8 cellular contexts compared by ENCODE assay signal in the genomic region with DNA sequence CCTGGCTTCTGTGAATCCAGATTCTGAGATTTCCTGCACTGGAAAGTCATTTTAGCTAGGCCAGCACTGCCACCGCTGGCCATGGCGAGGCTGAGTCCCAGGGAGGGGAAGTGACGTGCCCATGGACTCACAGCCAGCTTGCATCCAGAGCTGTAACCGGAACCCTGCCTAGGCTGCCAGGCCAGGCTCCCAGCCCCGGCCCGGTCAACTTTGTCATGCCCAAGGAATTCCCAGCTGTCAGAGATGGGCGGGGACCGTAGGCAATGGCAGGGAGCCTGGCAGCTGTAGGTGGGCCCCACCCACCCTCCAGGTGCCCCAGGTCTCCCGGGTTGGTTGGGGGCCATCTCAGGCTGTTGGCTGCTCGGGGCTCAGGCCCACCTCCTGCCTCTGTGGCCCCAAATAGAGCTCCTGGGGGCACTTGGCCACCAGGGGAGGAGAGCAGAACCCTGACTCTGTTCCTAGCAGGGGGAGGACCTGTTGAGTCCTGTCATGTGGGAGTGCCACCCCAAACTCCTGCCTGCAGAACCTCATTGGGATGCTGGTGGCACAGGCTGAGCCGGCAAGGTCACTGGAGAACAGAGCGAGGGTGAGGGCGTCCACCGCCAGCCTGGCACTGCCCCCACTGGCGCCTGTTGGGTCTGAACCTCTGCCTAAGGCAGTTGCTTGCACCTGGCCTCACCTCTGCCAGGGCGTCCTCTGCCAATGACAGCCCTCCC. TPM values are rescaled to one million over a fixed set of nuclear protein-coding genes. Genes with fewer than 3 reads are reported as not detected.
DNase-seq lines count a peak whose midpoint lies in the region; FAIRE-seq and TF ChIP-seq lines count a peak whose summit lies in the region.

No MANE protein-coding gene starts in this region.

- TF ChIP-seq EP300 in H1 (IDR thresholded peaks at IDR 0.05; ENCODE audit: borderline replicate concordance in 1 of 2, low read depth in 2 of 2, low read length in 2 of 2), result no peak

- no peak overlapping the region for H3K23ac ChIP-seq in H1 (ENCODE audit: insufficient read length)

- no peak overlapping the region for H3K18ac ChIP-seq in H1 (ENCODE audit: extremely low read depth, low read length)

- no peak overlapping the region for H2BK120ac ChIP-seq in H1 (replicated peaks; ENCODE audit: low read depth, low read length)

- FAIRE-seq in H1 (lab: Jason Lieb, UNC), result no peak

- TF ChIP-seq POLR2A in H1 (IDR thresholded peaks at IDR 0.05; ENCODE audit: control extremely low read depth in 1 of 2, low read depth in 2 of 2, low read length in 2 of 2) (no peak), testis (IDR thresholded peaks at IDR 0.05) (no peak)

- H3K4me3 Mint-ChIP-seq in nephron, result no peak overlapping the region

- H3K23me2 ChIP-seq in H1 (ENCODE audit: low read depth, low read length), result no peaks in the 10 kb centered on the region

- TF ChIP-seq RAD21 in H1 (IDR thresholded peaks at IDR 0.05 in 1 of 2, conservative IDR thresholded peaks at IDR 0.05 in 1 of 2; ENCODE audit: low read depth in 2 of 2, low read length in 2 of 2), result peak; percentile 14 to 32; a peak in 3 of 4 replicates

- peaks cover 20% of the 10 kb centered on the region for H3K27me3 Mint-ChIP-seq in nephron (ENCODE audit: low read depth)

- H3K14ac ChIP-seq in H1 (ENCODE audit: insufficient read length), result no peak overlapping the region

- H3K36me3 ChIP-seq in H1 (ENCODE audit: control insufficient read depth in 2 of 4, insufficient read depth in 4 of 4, low read length in 3 of 4) (no peaks in the 10 kb centered on the region), testis (ENCODE audit: low read depth, missing control alignments) (no peaks in the 10 kb centered on the region)
- H3K36me3 ChIP-seq in effector memory CD4-positive, alpha-beta T cell (ENCODE audit: control insufficient read depth, insufficient read depth, low read length), result no peaks in the 10 kb centered on the region

- H3K9me3 Mint-ChIP-seq in nephron, result no peaks in the 10 kb centered on the region

- CTCF ChIA-PET in H1 (lab: Charles Lee; ENCODE audit: partially characterized antibody), result interaction anchor here (0.6 to 16.3 kb wide), 21 partner anchors 12 to 785 kb away, joined by 3 to 336 read pairs (median 10); partner anchors contain the start of gene FOXO6

- H3K56ac ChIP-seq in H1 (replicated peaks; ENCODE audit: insufficient read length, low read depth, low read length), result no peak overlapping the region

- no peaks in the 10 kb centered on the region for H3K36me3 Mint-ChIP-seq in nephron (ENCODE audit: low read depth)

- no peak overlapping the region for H2AFZ ChIP-seq in H1 (ENCODE audit: low read length)

- no peak overlapping the region for H4K91ac ChIP-seq in H1 (replicated peaks; ENCODE audit: insufficient read length, low read length)

- peak overlapping the region in 2 of 3 experiments; percentile 18 to 73 for H3K27ac Mint-ChIP-seq in nephron

- no peaks in the 10 kb centered on the region for H3K27me3 ChIP-seq in H1 (replicated peaks in 1 of 4; ENCODE audit: control insufficient read depth in 3 of 4, extremely low read depth in 1 of 4, insufficient read depth in 3 of 4, low read length in 3 of 4)
- H3K27me3 ChIP-seq in effector memory CD4-positive, alpha-beta T cell (replicated peaks; ENCODE audit: control insufficient read depth, insufficient read depth, low read length, poor library complexity, severe bottlenecking), result no peaks in the 10 kb centered on the region
- no peaks in the 10 kb centered on the region for H3K27me3 ChIP-seq in testis

- no peak overlapping the region for H4K8ac ChIP-seq in H1 (ENCODE audit: extremely low read depth, insufficient read depth, low read length)

- no peak overlapping the region for H3K4me2 ChIP-seq in H1 (ENCODE audit: insufficient read depth in 1 of 2, low read depth in 2 of 2, low read length in 2 of 2)

- no peak overlapping the region for H2BK12ac ChIP-seq in H1 (ENCODE audit: low read depth, low read length)

- H3K4ac ChIP-seq in H1 (replicated peaks; ENCODE audit: insufficient read length, low read depth, low read length), result no peak overlapping the region

- no peaks in the 10 kb centered on the region for H3K79me2 ChIP-seq in H1 (ENCODE audit: control insufficient read depth in 1 of 2, insufficient read depth in 2 of 2, low read length in 2 of 2)

- no peak for TF ChIP-seq CTCF in H1 (IDR thresholded peaks at IDR 0.05; ENCODE audit: control extremely low read depth in 1 of 3, insufficient read depth in 1 of 3, low read depth in 1 of 3, low read length in 3 of 3)
- TF ChIP-seq CTCF in nephron (IDR thresholded peaks at IDR 0.05; ENCODE audit: unreplicated experiment in 3 of 3), result no peak
- TF ChIP-seq CTCF in testis (IDR thresholded peaks at IDR 0.05), result no peak

- 73% methylated on average over 16 of the region's 16 CpGs; no CpG with 5 or more reads in 1 of the 2 experiments for WGBS in H1 (ENCODE audit: extremely low coverage in 1 of 2, insufficient coverage in 1 of 2, insufficient read length in 1 of 2, insufficient replicate concordance in 2 of 2, low coverage in 1 of 2, low lambda C conversion rate in 2 of 2, missing lambda C conversion rate in 1 of 2), 2 experiments
- WGBS in testis, 2 donors, result 63 to 73% methylated on average over 7 to 14 of the region's 16 CpGs

- H3K9ac ChIP-seq in H1 (replicated peaks in 1 of 4; ENCODE audit: extremely low read depth in 1 of 4, low read depth in 3 of 4, low read length in 3 of 4), result no peak overlapping the region

- no peak overlapping the region for H2BK5ac ChIP-seq in H1 (ENCODE audit: low read depth, low read length)

- H3K9me3 ChIP-seq in H1 (ENCODE audit: insufficient read depth in 2 of 2, low read depth in 1 of 2, low read length in 1 of 2) (no peaks in the 10 kb centered on the region), testis (no peaks in the 10 kb centered on the region)
- H3K9me3 ChIP-seq in effector memory CD4-positive, alpha-beta T cell (ENCODE audit: control insufficient read depth, low read length), result no peaks in the 10 kb centered on the region

- intact Hi-C loops in testis (cut with DNase I; ENCODE audit: low total_unique reads), result loop anchor here (5.0 kb wide), 1 partner anchor 137 kb away; no protein-coding TSS in a partner anchor

- no peaks in the 10 kb centered on the region for H4K20me1 ChIP-seq in H1 (replicated peaks in 1 of 2; ENCODE audit: control insufficient read depth in 1 of 2, insufficient read depth in 2 of 2, low read length in 2 of 2)

- H4K5ac ChIP-seq in H1 (ENCODE audit: insufficient read length, low read depth, low read length), result no peak overlapping the region

- H3K27ac ChIP-seq in H1 (ENCODE audit: low read depth, low read length) (no peak overlapping the region), testis (no peak overlapping the region)
- H3K27ac ChIP-seq in effector memory CD4-positive, alpha-beta T cell (ENCODE audit: insufficient read depth, low read length, poor library complexity, severe bottlenecking), result no peak overlapping the region

- H3K4me1 Mint-ChIP-seq in nephron, result peaks cover 54% of the 10 kb centered on the region

- no peak overlapping the region for H2AK5ac ChIP-seq in H1 (ENCODE audit: low read depth, low read length)

- peak overlapping the region; percentile 46; the same call in 1 of the 2 replicates for H2BK15ac ChIP-seq in H1 (ENCODE audit: low read length)

- H3K79me1 ChIP-seq in H1 (ENCODE audit: low read depth, low read length), result no peaks in the 10 kb centered on the region

- H2BK20ac ChIP-seq in H1 (ENCODE audit: low read length), result no peak overlapping the region

- peaks cover 0 to 7% (median under 1%) of the 10 kb centered on the region in 4 experiments; a peak in 3 of 7 replicates for H3K4me1 ChIP-seq in H1 (replicated peaks in 1 of 4; ENCODE audit: control insufficient read depth in 3 of 4, insufficient read depth in 4 of 4, low read length in 3 of 4)
- no peaks in the 10 kb centered on the region for H3K4me1 ChIP-seq in effector memory CD4-positive, alpha-beta T cell (ENCODE audit: control insufficient read depth, insufficient read depth, low read length, poor library complexity, severe bottlenecking)
- no peaks in the 10 kb centered on the region for H3K4me1 ChIP-seq in testis

- H3K4me3 ChIP-seq in H1 (ENCODE audit: extremely low read depth in 1 of 4, insufficient read depth in 2 of 4, low read depth in 3 of 4, low read length in 4 of 4) (no peak overlapping the region), testis (no peak overlapping the region)
- H3K4me3 ChIP-seq in effector memory CD4-positive, alpha-beta T cell (ENCODE audit: insufficient read depth, low read depth, low read length, poor library complexity, severe bottlenecking), result no peak overlapping the region

- peak; percentile 96 for DNase-seq in COLO668 (lab: John Stamatoyannopoulos, UW; ENCODE audit: unreplicated experiment)
- DNase-seq in NCI-H446 (lab: John Stamatoyannopoulos, UW), result peak; percentile 70 to 88
- no peak for DNase-seq in H1 (ENCODE audit: low read depth in 1 of 2, low spot score in 2 of 2)
- no peak for DNase-seq in effector memory CD4-positive, alpha-beta T cell
- no peak for DNase-seq in testis
- no peak for DNase-seq in cerebellar cortex (ENCODE audit: low spot score)
- no peak for DNase-seq in HuH-7 (ENCODE audit: low spot score)

- POLR2A ChIA-PET in H1 (lab: Charles Lee; ENCODE audit: partially characterized antibody), result interaction anchor here (1.6 to 2.2 kb wide), 2 partner anchors 37 to 87 kb away, joined by 3 to 8 read pairs; no protein-coding TSS in a partner anchor

TF ChIP-seq in H1, 55 proteins besides CTCF, POLR2A, EP300 and RAD21 (continues in another document):
- TF ChIP-seq CBX8 (IDR thresholded peaks at IDR 0.05; ENCODE audit: borderline replicate concordance, low read depth, low read length), result no peak
- TF ChIP-seq SP4 (IDR thresholded peaks at IDR 0.05; ENCODE audit: low read length), result no peak
- TF ChIP-seq NRF1 (IDR thresholded peaks at IDR 0.05; ENCODE audit: low read depth, low read length), result no peak
- no peak for TF ChIP-seq CTBP2 (IDR thresholded peaks at IDR 0.05; ENCODE audit: borderline replicate concordance, insufficient read depth, insufficient read length, low read length)
- TF ChIP-seq NANOG (IDR thresholded peaks at IDR 0.05; ENCODE audit: insufficient read depth, low read depth, low read length, poor library complexity, severe bottlenecking), result no peak
- no peak for TF ChIP-seq POLR2AphosphoS5 (IDR thresholded peaks at IDR 0.05; ENCODE audit: low read depth, low read length)
- TF ChIP-seq POU5F1 (IDR thresholded peaks at IDR 0.05; ENCODE audit: low read depth, low read length), result no peak

RNA-seq across cellular contexts. Expression of gene FOXO6, which starts 57.8 kb away (rescaled TPM):
- 3.0 and 3.8 TPM in 2 replicates for total RNA-seq in H1 (2021; fragmentation: NEBNext Ultra II Directional; extraction: Animal tissue kit (Norgen Biotek cat#: 25700))
- polyA plus RNA-seq in H1 (2011; rRNA removed), result 0.59 and 1.2 TPM in 2 replicates
- polyA plus RNA-seq in H1 (2011; cell fraction: cytosol; rRNA removed), result 0.52 TPM
- 1.8 TPM for polyA plus RNA-seq in H1 (2011; cell fraction: nucleus; rRNA removed)
- 2.2 to 4.1 TPM (median 3.4 TPM) in 4 replicates for polyA plus RNA-seq in H1 (2012, experiment 1 of 2)
- polyA plus RNA-seq in H1 (2012, experiment 2 of 2), result 1.4 TPM
- polyA plus RNA-seq in H1 (2013, experiment 1 of 2), result 1.9 TPM
- 1.8 TPM for polyA plus RNA-seq in H1 (2013, experiment 2 of 2)
- 0.27 and 0.54 TPM in 2 replicates for polyA minus RNA-seq in H1 (2011; rRNA and poly(A)+ RNA removed)
- 2.3 TPM for polyA minus RNA-seq in H1 (2011; cell fraction: cytosol; rRNA and poly(A)+ RNA removed)
- polyA minus RNA-seq in H1 (2011; cell fraction: nucleus; rRNA and poly(A)+ RNA removed), result 2.8 TPM
- 1 to 10 TPM; 3.8 to 4.5 TPM for total RNA-seq in testis
- 2.4 TPM for polyA plus RNA-seq in testis (ENCODE audit: insufficient read depth, low read depth, low replicate concordance)

Comparison
In these comparisons a context has a peak if more than half of its experiments do, and no peak if none do; other contexts are left out.
1. DNase-seq: peak in COLO668 (single experiment) and NCI-H446 (2 of 2); none in H1 (0 of 2), effector memory CD4-positive, alpha-beta T cell (0 of 3), testis (single experiment), cerebellar cortex (single experiment) and HuH-7 (single experiment).